18 cellular contexts compared by ENCODE assay signal in the genomic region with DNA sequence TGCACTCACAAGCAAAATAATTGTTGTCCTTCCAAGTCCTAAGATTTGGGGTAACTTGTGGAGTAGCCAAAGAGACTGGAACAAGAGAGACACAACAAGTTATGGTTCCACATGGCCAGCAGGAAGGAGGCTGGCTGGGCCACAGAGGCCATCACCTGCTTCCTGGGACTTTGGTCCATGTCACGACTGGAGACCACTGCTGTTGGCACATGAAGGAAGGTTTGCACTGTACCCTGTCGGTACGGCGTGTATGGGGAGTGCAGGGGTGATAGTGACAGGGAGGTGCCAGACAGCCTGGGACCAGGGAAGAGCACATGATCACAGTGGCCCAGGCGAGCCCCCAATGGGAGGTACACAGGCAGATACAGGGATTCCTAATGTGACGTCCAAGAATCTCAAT. TPM values are rescaled to one million over a fixed set of nuclear protein-coding genes. Genes with fewer than 3 reads are reported as not detected.
A peak's percentile ranks its signal among the peaks of the same experiment; 100 is the strongest.
DNase-seq lines count a peak whose midpoint lies in the region; ATAC-seq and TF ChIP-seq lines count a peak whose summit lies in the region.
"Had no signal": no experiment of that assay in that cellular context is flagged by ENCODE, and none has a peak within 500 bp of the region (broad histone marks: within the 10 kb centered on the region; RNA-seq: fewer than 3 reads in every experiment).

No MANE protein-coding gene starts in this region.

- H3K23ac ChIP-seq in mesenchymal stem cell (ENCODE audit: low read length in 2 of 2) (no peak overlapping the region), mesendoderm (ENCODE audit: low read length) (no peak overlapping the region)

- peak overlapping the region; percentile 86 for H3K27ac Mint-ChIP-seq in dendritic cell treated with granulocyte-macrophage colony-stimulating factor and Interleukin-4, amounts not matched to agents 40 ng/mL and 50 ng/mL, for 4 days
- H3K27ac Mint-ChIP-seq in type B pancreatic cell: no peak overlapping the region
- H3K27ac Mint-ChIP-seq: activated CD8-positive, alpha-beta T cell treated with anti-CD3 and anti-CD28 coated beads, Interleukin-2, amount 10 ng/mL, durations not matched to agents 7 days and 5 days had no signal

- H2BK15ac ChIP-seq in mesenchymal stem cell (ENCODE audit: low read depth, poor library complexity, severe bottlenecking): no peak overlapping the region
- no peak overlapping the region for H2BK15ac ChIP-seq in mesendoderm (replicated peaks; ENCODE audit: low read depth)

- no peak for TF ChIP-seq CTCF in type B pancreatic cell (conservative IDR thresholded peaks at IDR 0.05)

- H3K79me2 ChIP-seq in mesendoderm (ENCODE audit: control insufficient read depth, insufficient read depth, low read length): no peaks in the 10 kb centered on the region

- H3K36me3 ChIP-seq in mesenchymal stem cell (ENCODE audit: control insufficient read depth in 1 of 2, insufficient read depth in 2 of 2, low read depth in 1 of 2, low read length in 2 of 2): peaks cover 48 to 62% of the 10 kb centered on the region in 2 experiments
- no peaks in the 10 kb centered on the region for H3K36me3 ChIP-seq in mesendoderm (ENCODE audit: control insufficient read depth, insufficient read depth, low read length)

- H3K4me3 ChIP-seq in mesenchymal stem cell (ENCODE audit: insufficient read depth in 1 of 2, low read depth in 1 of 2, low read length in 2 of 2) (no peak overlapping the region), mesendoderm (ENCODE audit: low read length) (no peak overlapping the region)

- H4K8ac ChIP-seq in mesenchymal stem cell (ENCODE audit: low read length) (no peak overlapping the region), mesendoderm (ENCODE audit: low read depth, low read length) (no peak overlapping the region)

- H3K56ac ChIP-seq in mesendoderm (ENCODE audit: low read length): no peak overlapping the region

- peaks cover 40% of the 10 kb centered on the region for H3K9me3 ChIP-seq in mesenchymal stem cell (ENCODE audit: control insufficient read depth, low read length)

- H2AFZ ChIP-seq in mesenchymal stem cell (ENCODE audit: low read depth, low read length): no peak overlapping the region

- H3K79me1 ChIP-seq in mesenchymal stem cell (replicated peaks; ENCODE audit: low read length, poor library complexity, severe bottlenecking) (peaks cover 45% of the 10 kb centered on the region), mesendoderm (ENCODE audit: low read length) (no peaks in the 10 kb centered on the region)

- no peak for ATAC-seq in GM18909 (IDR thresholded peaks at IDR 0.05; ENCODE audit: poor library complexity, unreplicated experiment)
- ATAC-seq: activated CD8-positive, alpha-beta T cell treated with anti-CD3 and anti-CD28 coated beads, Interleukin-2, amount 10 ng/mL, durations not matched to agents 7 days and 5 days; stimulated activated naive CD8-positive, alpha-beta T cell treated with anti-CD3 and anti-CD28 coated beads, Interleukin-15, Interleukin-2, amounts not matched to agents 100 U/mL and 50 U/mL, for 24 hours had no signal

- H3K4ac ChIP-seq in mesenchymal stem cell (ENCODE audit: low read depth in 1 of 2, low read length in 2 of 2) (no peak overlapping the region), mesendoderm (ENCODE audit: low read depth, low read length) (no peak overlapping the region)

- H4K91ac ChIP-seq in mesenchymal stem cell (ENCODE audit: low read length): peak overlapping the region; percentile 11

- peak; percentile 28 for DNase-seq in activated CD8-positive, alpha-beta memory T cell treated with anti-CD3 and anti-CD28 coated beads, Interleukin-2, amount 50 U/mL, for 48 hours
- DNase-seq in activated CD8-positive, alpha-beta memory T cell treated with anti-CD3 and anti-CD28 coated beads for 24 hours: no peak
- DNase-seq in mesenchymal stem cell (no peak), type B pancreatic cell (ENCODE audit: extremely low spot score, unreplicated experiment) (peak; percentile 24), mesendoderm (no peak), AG08395 (ENCODE audit: low spot score) (no peak)
- DNase-seq: activated CD8-positive, alpha-beta T cell treated with anti-CD3 and anti-CD28 coated beads, Interleukin-2, amount 10 ng/mL, durations not matched to agents 7 days and 5 days; activated naive CD4-positive, alpha-beta T cell treated with Interleukin-2 at 50 U/mL for 16 hours; activated T-cell treated with anti-CD3 and anti-CD28 coated beads, Interleukin-2, amount 50 U/mL, for 1 hour; AML-193; amniotic stem cell; DND-41; NCI-H187; stimulated activated naive CD8-positive, alpha-beta T cell treated with anti-CD3 and anti-CD28 coated beads, Interleukin-15, Interleukin-2, amounts not matched to agents 100 U/mL and 50 U/mL, for 24 hours; trophoblast cell had no signal

- H4K5ac ChIP-seq in mesendoderm (ENCODE audit: low read length): no peak overlapping the region

- no peak overlapping the region for H3K18ac ChIP-seq in mesenchymal stem cell (ENCODE audit: low read depth in 1 of 2, low read length in 2 of 2)
- H3K18ac ChIP-seq in mesendoderm (ENCODE audit: low read length): no peak overlapping the region

- H2BK5ac ChIP-seq in mesenchymal stem cell (ENCODE audit: low read depth, low read length, poor library complexity, severe bottlenecking): no peak overlapping the region
- no peak overlapping the region for H2BK5ac ChIP-seq in mesendoderm (ENCODE audit: low read length)

- H3K4me2 ChIP-seq in mesenchymal stem cell (ENCODE audit: low read length, poor library complexity, severe bottlenecking) (no peak overlapping the region), mesendoderm (ENCODE audit: low read length) (no peak overlapping the region)

- H3K27ac ChIP-seq in mesenchymal stem cell (ENCODE audit: low read length, poor library complexity, severe bottlenecking): no peak overlapping the region
- H3K27ac ChIP-seq in mesendoderm (ENCODE audit: low read depth, low read length): no peak overlapping the region

- peaks cover 33% of the 10 kb centered on the region for H3K9me3 Mint-ChIP-seq in dendritic cell treated with granulocyte-macrophage colony-stimulating factor and Interleukin-4, amounts not matched to agents 40 ng/mL and 50 ng/mL, for 4 days
- peaks cover 7% of the 10 kb centered on the region for H3K9me3 Mint-ChIP-seq in type B pancreatic cell

- H2BK120ac ChIP-seq in mesenchymal stem cell (ENCODE audit: low read depth, low read length): no peak overlapping the region
- no peak overlapping the region for H2BK120ac ChIP-seq in mesendoderm (ENCODE audit: low read depth, low read length)

- intact Hi-C loops in dendritic cell treated with granulocyte-macrophage colony-stimulating factor and Interleukin-4, amounts not matched to agents 40 ng/mL and 50 ng/mL, for 4 days (cut with micrococcal nuclease): loop anchor here (2.0 to 10.0 kb wide), 2 partner anchors 15 to 49 kb away; a partner anchor contains a TSS

- peaks cover 76% of the 10 kb centered on the region for H3K4me1 Mint-ChIP-seq in dendritic cell treated with granulocyte-macrophage colony-stimulating factor and Interleukin-4, amounts not matched to agents 40 ng/mL and 50 ng/mL, for 4 days (ENCODE audit: low read depth)
- H3K4me1 Mint-ChIP-seq in type B pancreatic cell (ENCODE audit: unreplicated experiment): peaks cover 4% of the 10 kb centered on the region

- no peak overlapping the region for H2BK12ac ChIP-seq in mesenchymal stem cell (ENCODE audit: low read length in 2 of 2)

- no peak overlapping the region for H3K14ac ChIP-seq in mesenchymal stem cell (ENCODE audit: low read length in 2 of 2)

- no peak overlapping the region for H2AK5ac ChIP-seq in mesenchymal stem cell (ENCODE audit: low read length, severe bottlenecking)
- no peak overlapping the region for H2AK5ac ChIP-seq in mesendoderm (ENCODE audit: low read length)

- no peaks in the 10 kb centered on the region for H3K27me3 Mint-ChIP-seq in dendritic cell treated with granulocyte-macrophage colony-stimulating factor and Interleukin-4, amounts not matched to agents 40 ng/mL and 50 ng/mL, for 4 days
- no peaks in the 10 kb centered on the region for H3K27me3 Mint-ChIP-seq in type B pancreatic cell

- WGBS in mesenchymal stem cell: 90% methylated on average over 5 of the region's 6 CpGs
- no CpG with 5 or more reads among the region's 6 CpGs for WGBS in mesendoderm (ENCODE audit: extremely low coverage, insufficient coverage, low lambda C conversion rate)

- H3K4me3 Mint-ChIP-seq in dendritic cell treated with granulocyte-macrophage colony-stimulating factor and Interleukin-4, amounts not matched to agents 40 ng/mL and 50 ng/mL, for 4 days: peak overlapping the region; percentile 42
- H3K4me3 Mint-ChIP-seq in type B pancreatic cell: no peak overlapping the region
- H3K4me3 Mint-ChIP-seq: activated CD8-positive, alpha-beta T cell treated with anti-CD3 and anti-CD28 coated beads, Interleukin-2, amount 10 ng/mL, durations not matched to agents 7 days and 5 days had no signal

- H3K9ac ChIP-seq in mesenchymal stem cell (ENCODE audit: low read length): no peak overlapping the region
- no peak overlapping the region for H3K9ac ChIP-seq in mesendoderm (ENCODE audit: low read length)

- no peaks in the 10 kb centered on the region for H3K27me3 ChIP-seq in mesenchymal stem cell (ENCODE audit: control insufficient read depth in 1 of 2, insufficient read depth in 1 of 2, low read length in 2 of 2)
- no peaks in the 10 kb centered on the region for H3K27me3 ChIP-seq in mesendoderm (ENCODE audit: insufficient read depth, low read length, poor library complexity)

- peaks cover 97% of the 10 kb centered on the region for H3K36me3 Mint-ChIP-seq in dendritic cell treated with granulocyte-macrophage colony-stimulating factor and Interleukin-4, amounts not matched to agents 40 ng/mL and 50 ng/mL, for 4 days (ENCODE audit: low read depth)
- H3K36me3 Mint-ChIP-seq in type B pancreatic cell: peaks cover 73% of the 10 kb centered on the region

- no peaks in the 10 kb centered on the region for H3K4me1 ChIP-seq in mesenchymal stem cell (ENCODE audit: control insufficient read depth, insufficient read depth, low read depth, low read length)
- no peaks in the 10 kb centered on the region for H3K4me1 ChIP-seq in mesendoderm (ENCODE audit: control insufficient read depth, low read depth, low read length)

RNA-seq across cellular contexts. Expression of a gene that starts 15.5 kb away (rescaled TPM):
- 16.2 TPM for polyA plus RNA-seq in mesenchymal stem cell (2013, experiment 1 of 2)
- polyA plus RNA-seq in mesenchymal stem cell (2013, experiment 2 of 2): 16.1 TPM
- 39.3 and 39.7 TPM in 2 replicates for total RNA-seq in type B pancreatic cell (ENCODE audit: low replicate concordance)
- 5.5 TPM for polyA plus RNA-seq in mesendoderm (2013, experiment 1 of 2)
- 5.6 TPM for polyA plus RNA-seq in mesendoderm (2013, experiment 2 of 2)

RNA-seq across cellular contexts. Expression of a gene that starts 28.5 kb away (rescaled TPM):
- 34.5 TPM for polyA plus RNA-seq in mesenchymal stem cell (2013, experiment 1 of 2)
- 31.5 TPM for polyA plus RNA-seq in mesenchymal stem cell (2013, experiment 2 of 2)
- 9.9 and 25.0 TPM in 2 replicates for total RNA-seq in type B pancreatic cell (ENCODE audit: low replicate concordance)
- 0.18 TPM for polyA plus RNA-seq in mesendoderm (2013, experiment 1 of 2)
- polyA plus RNA-seq in mesendoderm (2013, experiment 2 of 2): 0.08 TPM
- total RNA-seq: LHCN-M2 had no signal

RNA-seq across cellular contexts. Expression of a gene that starts 52.4 kb away (rescaled TPM):
- polyA plus RNA-seq in mesenchymal stem cell (2013, experiment 1 of 2): 117 TPM
- polyA plus RNA-seq in mesenchymal stem cell (2013, experiment 2 of 2): 121 TPM
- 103 and 126 TPM in 2 replicates for total RNA-seq in type B pancreatic cell (ENCODE audit: low replicate concordance)
- 162 TPM for polyA plus RNA-seq in mesendoderm (2013, experiment 1 of 2)
- 168 TPM for polyA plus RNA-seq in mesendoderm (2013, experiment 2 of 2)

Comparison
In these comparisons a context has a peak if more than half of its experiments do, and no peak if none do; other contexts are left out.
1. DNase-seq: peak in activated CD8-positive, alpha-beta memory T cell treated with anti-CD3 and anti-CD28 coated beads, Interleukin-2, amount 50 U/mL, for 48 hours (single experiment) and type B pancreatic cell (single experiment); none in activated CD8-positive, alpha-beta memory T cell treated with anti-CD3 and anti-CD28 coated beads for 24 hours (single experiment), mesenchymal stem cell (single experiment), mesendoderm (single experiment) and AG08395 (single experiment).